In the genomic region with DNA sequence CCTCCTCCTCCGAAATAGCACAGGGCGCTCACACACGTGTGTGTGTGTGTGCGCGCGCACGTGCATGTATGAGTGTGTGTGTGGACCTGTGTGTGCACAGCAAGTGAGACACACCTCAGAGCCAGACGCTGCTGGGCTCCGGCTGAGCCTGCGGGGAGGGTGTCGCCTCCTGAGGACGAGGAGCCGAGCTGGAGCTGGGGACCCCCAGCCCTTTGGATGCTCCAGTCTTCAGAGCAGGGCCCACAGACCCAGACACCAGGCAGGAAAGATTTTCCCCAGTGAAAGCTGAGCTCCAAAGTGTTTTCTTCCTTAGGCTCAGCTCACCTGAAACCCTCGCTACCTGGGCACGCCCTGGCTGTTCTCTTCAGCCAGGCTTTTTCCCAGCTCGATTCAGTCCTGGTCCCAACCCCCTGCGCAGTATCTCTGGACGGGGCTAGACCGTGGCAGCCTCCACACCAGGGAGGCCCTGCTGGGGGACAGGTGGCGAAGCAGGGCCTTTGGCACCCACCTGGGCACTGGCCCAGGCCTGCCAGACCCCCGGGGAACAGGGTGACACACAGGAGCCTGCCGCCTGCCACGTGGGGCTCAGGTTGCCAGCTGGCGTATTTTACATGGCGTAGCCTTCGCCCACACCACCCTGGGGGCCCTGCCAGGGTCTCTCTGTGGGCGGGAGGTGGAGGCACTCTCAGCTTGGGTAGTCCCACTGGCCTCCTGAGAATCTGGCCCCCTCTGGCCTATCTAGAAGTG, we compare ENCODE assay signal across 24 cellular contexts. TPM values are rescaled to one million over a fixed set of nuclear protein-coding genes. Genes with fewer than 3 reads are reported as not detected.
DNase-seq lines count a peak whose midpoint lies in the region; FAIRE-seq and TF ChIP-seq lines count a peak whose summit lies in the region.
"Had no signal": no experiment of that assay in that cellular context is flagged by ENCODE, and none has a peak within 500 bp of the region (broad histone marks: within the 10 kb centered on the region; RNA-seq: fewer than 3 reads in every experiment).

No MANE protein-coding gene starts in this region.

- POLR2A ChIA-PET in endothelial cell of umbilical vein (lab: Charles Lee): no interaction called here

- H3K27me3 ChIP-seq in BLaER1: no peaks in the 10 kb centered on the region
- H3K27me3 ChIP-seq in H7 (ENCODE audit: control insufficient read depth, insufficient read depth, low read length): no peaks in the 10 kb centered on the region
- H3K27me3 ChIP-seq in endothelial cell of umbilical vein (ENCODE audit: control insufficient read depth in 2 of 2, insufficient read depth in 2 of 2, low read length in 2 of 2): no peaks in the 10 kb centered on the region
- H3K27me3 ChIP-seq: dorsolateral prefrontal cortex, gastrocnemius medialis, uterus had no signal

- H2AFZ ChIP-seq in endothelial cell of umbilical vein (ENCODE audit: low read depth, low read length): no peak overlapping the region

- H3K4me2 ChIP-seq in BLaER1 (peak overlapping the region; percentile 48), endothelial cell of umbilical vein (ENCODE audit: insufficient read depth, low read length) (no peak overlapping the region)

- FAIRE-seq in endothelial cell of umbilical vein (lab: Jason Lieb, UNC): no peak
- FAIRE-seq: TTC549 had no signal

- dilution Hi-C loops in endothelial cell of umbilical vein (cut with MboI; ENCODE audit: extremely low pct_ligation_motif_present, low sequenced_read_pairs): no loop called here

- no peak overlapping the region for H3K4me3 ChIP-seq in BLaER1
- no peak overlapping the region for H3K4me3 ChIP-seq in H7 (ENCODE audit: insufficient read depth, low read depth, low read length)
- H3K4me3 ChIP-seq in endothelial cell of umbilical vein (replicated peaks in 1 of 3; ENCODE audit: insufficient read depth in 1 of 3, low read depth in 1 of 3, low read length in 3 of 3): no peak overlapping the region
- H3K4me3 ChIP-seq: dorsolateral prefrontal cortex, gastrocnemius medialis, HAP-1, SK-N-MC, thoracic aorta, uterus had no signal

- TF ChIP-seq POLR2A in endothelial cell of umbilical vein (IDR thresholded peaks at IDR 0.05; ENCODE audit: low read depth, low read length): no peak

- DNase-seq in H7 (peak; percentile 55), endothelial cell of umbilical vein (ENCODE audit: low read depth, low spot score) (no peak), posterior vena cava (ENCODE audit: low spot score) (peak; percentile 79), NCI-H2196 treated with DMSO at 0.1 percent for 48 hours (lab: John Stamatoyannopoulos, UW; ENCODE audit: unreplicated experiment) (no peak)
- no peak for DNase-seq in stimulated activated CD8-positive, alpha-beta memory T cell treated with anti-CD3 and anti-CD28 coated beads, Interleukin-4, amount 100 ng/mL, for 48 hours
- no peak for DNase-seq in activated naive CD4-positive, alpha-beta T cell treated with anti-CD3 and anti-CD28 coated beads, Interleukin-2, amount 50 U/mL, for 16 hours
- DNase-seq: activated CD4-positive, alpha-beta memory T cell treated with anti-CD3 and anti-CD28 coated beads for 36 hours; activated CD4-positive, alpha-beta T cell treated with anti-CD3 and anti-CD28 coated beads for 1 hour; activated CD8-positive, alpha-beta memory T cell treated with anti-CD3 and anti-CD28 coated beads, Interleukin-2, amount 50 U/mL, for 4 hours; amniotic stem cell; DMS79; gastrocnemius medialis; GDM1; KG1; NCI-H446 treated with DMSO at 0.1 percent for 48 hours; NCI-H82; stimulated activated naive CD4-positive, alpha-beta T cell treated with Interleukin-2 at 50 U/mL for 16 hours; uterus had no signal

- peak overlapping the region; percentile 44 for H3K27ac ChIP-seq in BLaER1
- no peak overlapping the region for H3K27ac ChIP-seq in endothelial cell of umbilical vein (ENCODE audit: insufficient read depth, low read depth, low read length)
- H3K27ac ChIP-seq: dorsolateral prefrontal cortex, gastrocnemius medialis, thoracic aorta, uterus had no signal

- H3K4me1 ChIP-seq in BLaER1 (peaks cover 56% of the 10 kb centered on the region), endothelial cell of umbilical vein (ENCODE audit: control insufficient read depth, extremely low read depth, insufficient read depth, low read length) (no peaks in the 10 kb centered on the region)
- H3K4me1 ChIP-seq: gastrocnemius medialis, HAP-1, uterus had no signal

- no peaks in the 10 kb centered on the region for H3K9me1 ChIP-seq in endothelial cell of umbilical vein (replicated peaks; ENCODE audit: control insufficient read depth, extremely low read depth, insufficient read depth, low read length)

- H3K79me2 ChIP-seq in endothelial cell of umbilical vein (ENCODE audit: control insufficient read depth, insufficient read depth, low read length): no peaks in the 10 kb centered on the region

- no peak for TF ChIP-seq CTCF in endothelial cell of umbilical vein (IDR thresholded peaks at IDR 0.05; ENCODE audit: extremely low read depth in 1 of 2, insufficient read depth in 1 of 2, low read depth in 1 of 2, low read length in 2 of 2)

- H4K20me1 ChIP-seq in BLaER1 (peaks cover 78% of the 10 kb centered on the region), endothelial cell of umbilical vein (replicated peaks; ENCODE audit: control insufficient read depth, extremely low read depth, insufficient read depth, low read length) (no peaks in the 10 kb centered on the region)

- H3K9me3 ChIP-seq in BLaER1: no peaks in the 10 kb centered on the region
- H3K9me3 ChIP-seq in endothelial cell of umbilical vein (replicated peaks; ENCODE audit: control insufficient read depth, insufficient read depth, low read length): no peaks in the 10 kb centered on the region
- H3K9me3 ChIP-seq: gastrocnemius medialis, HAP-1, thoracic aorta, uterus had no signal

- no TSS peak for BruUV-seq in endothelial cell of umbilical vein (replicated peaks; lab: Mats Ljungman, UMichigan)

- H3K9ac ChIP-seq in BLaER1: 0 out of 2 replicates have a peak overlapping the region, but pooled peaks have one; percentile 32
- H3K9ac ChIP-seq in endothelial cell of umbilical vein (replicated peaks; ENCODE audit: extremely low read depth, insufficient read depth, low read length): no peak overlapping the region

- CTCF ChIA-PET in endothelial cell of umbilical vein (lab: Charles Lee): no interaction called here

- intact Hi-C loops in endothelial cell of umbilical vein (cut with micrococcal nuclease): no loop called here
- intact Hi-C loops in posterior vena cava (cut with DNase I): no loop called here

- H3K36me3 ChIP-seq in BLaER1: peaks cover 51% of the 10 kb centered on the region
- no peaks in the 10 kb centered on the region; the same call in none of the 2 replicates for H3K36me3 ChIP-seq in H7 (replicated peaks; ENCODE audit: control insufficient read depth, insufficient read depth, low read length)
- H3K36me3 ChIP-seq in endothelial cell of umbilical vein (ENCODE audit: control insufficient read depth in 2 of 2, extremely low read depth in 1 of 2, insufficient read depth in 2 of 2, low read length in 2 of 2): peaks cover 3 to 18% of the 10 kb centered on the region in 2 experiments
- H3K36me3 ChIP-seq: uterus had no signal

TF ChIP-seq in endothelial cell of umbilical vein, 7 proteins besides CTCF, POLR2A, EP300 and RAD21:
- TF ChIP-seq POLR2AphosphoS5 (IDR thresholded peaks at IDR 0.05; ENCODE audit: insufficient read depth, low read depth, low read length) (peak; percentile 10), GATA2 (IDR thresholded peaks at IDR 0.05; ENCODE audit: insufficient read depth, insufficient read length, low read depth, low read length) (no peak)

RNA-seq across cellular contexts. Expression of a gene that starts 36.2 kb away (rescaled TPM):
- total RNA-seq in H7 (2014; rRNA removed; shearing (Covaris generic)): 330 and 354 TPM in 2 replicates
- total RNA-seq in endothelial cell of umbilical vein (424 and 433 TPM in 2 replicates), posterior vena cava (100 to 1,000 TPM; 111 to 144 TPM)
- 211 and 335 TPM in 2 replicates for polyA plus RNA-seq in endothelial cell of umbilical vein
- 355 and 422 TPM in 2 replicates for polyA plus RNA-seq in endothelial cell of umbilical vein (2011; cell fraction: cytosol; rRNA removed)
- 194 and 286 TPM in 2 replicates for polyA plus RNA-seq in endothelial cell of umbilical vein (2011; cell fraction: nucleus; rRNA removed)
- 421 and 422 TPM in 2 replicates for polyA plus RNA-seq in endothelial cell of umbilical vein (2012)
- polyA minus RNA-seq in endothelial cell of umbilical vein: 223 and 225 TPM in 2 replicates
- 78.6 TPM for polyA minus RNA-seq in endothelial cell of umbilical vein (2011; cell fraction: cytosol; rRNA and poly(A)+ RNA removed)
- polyA minus RNA-seq in endothelial cell of umbilical vein (2011; cell fraction: nucleus; rRNA and poly(A)+ RNA removed): 41.8 and 50.2 TPM in 2 replicates

RNA-seq across cellular contexts. Expression of a gene that starts 55.0 kb away (rescaled TPM):
- 0.30 and 0.42 TPM in 2 replicates for total RNA-seq in H7 (2014; rRNA removed; shearing (Covaris generic))
- total RNA-seq in endothelial cell of umbilical vein (0.13 TPM in 1 of 2 replicates, not detected in the other), posterior vena cava (under 1 TPM; 0.33 to 0.42 TPM)
- 0.03 and 0.05 TPM in 2 replicates for polyA plus RNA-seq in endothelial cell of umbilical vein
- 0.03 TPM in 1 of 2 replicates, not detected in the other for polyA plus RNA-seq in endothelial cell of umbilical vein (2011; cell fraction: cytosol; rRNA removed)
- 0.17 and 0.52 TPM in 2 replicates for polyA plus RNA-seq in endothelial cell of umbilical vein (2011; cell fraction: nucleus; rRNA removed)
- polyA plus RNA-seq in endothelial cell of umbilical vein (2012): 1.8 and 2.3 TPM in 2 replicates
- not detected in 2 replicates for polyA minus RNA-seq in endothelial cell of umbilical vein
- polyA minus RNA-seq in endothelial cell of umbilical vein (2011; cell fraction: cytosol; rRNA and poly(A)+ RNA removed): 3.2 TPM
- polyA minus RNA-seq in endothelial cell of umbilical vein (2011; cell fraction: nucleus; rRNA and poly(A)+ RNA removed): not detected in 2 replicates
- total RNA-seq: activated CD4-positive, alpha-beta memory T cell treated with anti-CD3 and anti-CD28 coated beads for 36 hours; gastrocnemius medialis had no signal

Comparison
In these comparisons a context has a peak if more than half of its experiments do, and no peak if none do; other contexts are left out.
1. DNase-seq: peak in H7 (single experiment) and posterior vena cava (single experiment); none in endothelial cell of umbilical vein (single experiment), NCI-H2196 treated with DMSO at 0.1 percent for 48 hours (single experiment), stimulated activated CD8-positive, alpha-beta memory T cell treated with anti-CD3 and anti-CD28 coated beads, Interleukin-4, amount 100 ng/mL, for 48 hours (single experiment) and activated naive CD4-positive, alpha-beta T cell treated with anti-CD3 and anti-CD28 coated beads, Interleukin-2, amount 50 U/mL, for 16 hours (single experiment).